ENCODE assay signal across 1 cellular context in the genomic region with DNA sequence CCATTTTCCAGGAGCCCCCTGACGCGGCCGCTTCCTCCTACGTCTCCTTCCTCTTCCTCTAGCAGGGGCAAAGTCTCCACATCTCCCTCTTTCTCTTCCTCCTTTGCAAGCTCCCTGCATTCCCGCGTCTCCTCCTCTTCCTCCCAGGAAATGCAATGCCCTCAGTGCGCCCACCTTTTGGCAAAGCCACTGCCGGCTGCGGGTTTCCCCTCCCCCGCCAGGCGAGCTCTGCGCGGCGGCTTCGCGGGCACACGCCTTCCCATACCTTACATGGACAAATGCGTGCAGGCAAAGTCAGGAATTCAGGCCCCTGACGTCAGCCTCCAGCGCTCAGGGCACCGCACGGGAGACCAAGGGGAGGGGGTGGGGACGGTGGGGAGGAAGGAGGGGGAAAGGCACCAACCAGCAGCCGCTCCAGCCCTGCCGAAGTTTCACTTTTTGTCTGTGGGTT.
TF ChIP-seq lines count a peak whose summit lies in the region.

No MANE protein-coding gene starts in this region.

TF ChIP-seq in HEK293, 187 proteins besides CTCF, POLR2A, EP300 and RAD21 (continued from another document and continues in another):
- TF ChIP-seq ZBTB21 (tag by site-specific recombination; IDR thresholded peaks at IDR 0.05) (peak; percentile 62; the same call in 1 of the 2 replicates), INSM2 (tag by site-specific recombination; IDR thresholded peaks at IDR 0.05) (0 out of 2 replicates have a peak, but pooled peaks have one; percentile 64), ZBTB8A (tag by site-specific recombination; IDR thresholded peaks at IDR 0.05) (peak; percentile 97), ZNF707 (tag by site-specific recombination; IDR thresholded peaks at IDR 0.05) (no peak), ZNF558 (tag by site-specific recombination; IDR thresholded peaks at IDR 0.05) (0 out of 2 replicates have a peak, but pooled peaks have one; percentile 30), PRDM10 (tag by site-specific recombination; IDR thresholded peaks at IDR 0.05) (0 out of 2 replicates have a peak, but pooled peaks have one; percentile 16), ZNF449 (tag by site-specific recombination; IDR thresholded peaks at IDR 0.05) (no peak), ZIC2 (tag by site-specific recombination; IDR thresholded peaks at IDR 0.05) (no peak; the same call in 1 of the 2 replicates), ZNF629 (tag by site-specific recombination; IDR thresholded peaks at IDR 0.05) (peak; percentile 89), KLF9 (tag by site-specific recombination; IDR thresholded peaks at IDR 0.05; ENCODE audit: low read depth) (0 out of 2 replicates have a peak, but pooled peaks have one; percentile 12), ZSCAN23 (tag by site-specific recombination; IDR thresholded peaks at IDR 0.05) (no peak), ZEB2 (tag by site-specific recombination; IDR thresholded peaks at IDR 0.05) (peak; percentile 64), ZNF514 (tag by site-specific recombination; IDR thresholded peaks at IDR 0.05) (no peak), ZNF510 (tag by site-specific recombination; IDR thresholded peaks at IDR 0.05; ENCODE audit: insufficient replicate concordance) (no peak), ZNF768 (tag by site-specific recombination; IDR thresholded peaks at IDR 0.05) (no peak), SP2 (tag by site-specific recombination; IDR thresholded peaks at IDR 0.05) (peak; percentile 74), ZNF747 (tag by site-specific recombination; IDR thresholded peaks at IDR 0.05) (no peak), GLI4 (tag by site-specific recombination; IDR thresholded peaks at IDR 0.05) (0 out of 2 replicates have a peak, but pooled peaks have one; percentile 17), HOXD13 (CRISPR knock-in tag; IDR thresholded peaks at IDR 0.05; ENCODE audit: borderline replicate concordance) (no peak), ZFHX2 (tag by site-specific recombination; conservative IDR thresholded peaks at IDR 0.05) (peak; percentile 76), ZNF610 (tag by site-specific recombination; IDR thresholded peaks at IDR 0.05; ENCODE audit: borderline replicate concordance) (no peak), KLF17 (tag by site-specific recombination; IDR thresholded peaks at IDR 0.05) (peak; percentile 82), YY1 (tag by site-specific recombination; IDR thresholded peaks at IDR 0.05) (no peak), ZNF366 (tag by site-specific recombination; conservative IDR thresholded peaks at IDR 0.05) (peak; percentile 72), SCRT2 (tag by site-specific recombination; IDR thresholded peaks at IDR 0.05) (no peak), ZFP69B (tag by site-specific recombination; IDR thresholded peaks at IDR 0.05) (peak; percentile 55; the same call in 1 of the 2 replicates), ZSCAN5A (tag by site-specific recombination; IDR thresholded peaks at IDR 0.05) (no peak), HOXA7 (CRISPR knock-in tag; IDR thresholded peaks at IDR 0.05; ENCODE audit: borderline replicate concordance) (no peak), ZNF398 (tag by site-specific recombination; IDR thresholded peaks at IDR 0.05) (peak; percentile 45; the same call in 1 of the 2 replicates)
- TF ChIP-seq, protein P1, sequence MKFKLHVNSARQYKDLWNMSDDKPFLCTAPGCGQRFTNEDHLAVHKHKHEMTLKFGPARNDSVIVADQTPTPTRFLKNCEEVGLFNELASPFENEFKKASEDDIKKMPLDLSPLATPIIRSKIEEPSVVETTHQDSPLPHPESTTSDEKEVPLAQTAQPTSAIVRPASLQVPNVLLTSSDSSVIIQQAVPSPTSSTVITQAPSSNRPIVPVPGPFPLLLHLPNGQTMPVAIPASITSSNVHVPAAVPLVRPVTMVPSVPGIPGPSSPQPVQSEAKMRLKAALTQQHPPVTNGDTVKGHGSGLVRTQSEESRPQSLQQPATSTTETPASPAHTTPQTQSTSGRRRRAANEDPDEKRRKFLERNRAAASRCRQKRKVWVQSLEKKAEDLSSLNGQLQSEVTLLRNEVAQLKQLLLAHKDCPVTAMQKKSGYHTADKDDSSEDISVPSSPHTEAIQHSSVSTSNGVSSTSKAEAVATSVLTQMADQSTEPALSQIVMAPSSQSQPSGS (tag by site-specific recombination; IDR thresholded peaks at IDR 0.05; ENCODE audit: low read depth), result peak; percentile 69
- TF ChIP-seq, protein P2, sequence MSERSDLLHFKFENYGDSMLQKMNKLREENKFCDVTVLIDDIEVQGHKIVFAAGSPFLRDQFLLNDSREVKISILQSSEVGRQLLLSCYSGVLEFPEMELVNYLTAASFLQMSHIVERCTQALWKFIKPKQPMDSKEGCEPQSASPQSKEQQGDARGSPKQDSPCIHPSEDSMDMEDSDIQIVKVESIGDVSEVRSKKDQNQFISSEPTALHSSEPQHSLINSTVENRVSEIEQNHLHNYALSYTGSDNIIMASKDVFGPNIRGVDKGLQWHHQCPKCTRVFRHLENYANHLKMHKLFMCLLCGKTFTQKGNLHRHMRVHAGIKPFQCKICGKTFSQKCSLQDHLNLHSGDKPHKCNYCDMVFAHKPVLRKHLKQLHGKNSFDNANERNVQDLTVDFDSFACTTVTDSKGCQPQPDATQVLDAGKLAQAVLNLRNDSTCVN (tag by site-specific recombination; optimal IDR thresholded peaks at IDR 0.05), result peak; percentile 83
- TF ChIP-seq, protein P3, sequence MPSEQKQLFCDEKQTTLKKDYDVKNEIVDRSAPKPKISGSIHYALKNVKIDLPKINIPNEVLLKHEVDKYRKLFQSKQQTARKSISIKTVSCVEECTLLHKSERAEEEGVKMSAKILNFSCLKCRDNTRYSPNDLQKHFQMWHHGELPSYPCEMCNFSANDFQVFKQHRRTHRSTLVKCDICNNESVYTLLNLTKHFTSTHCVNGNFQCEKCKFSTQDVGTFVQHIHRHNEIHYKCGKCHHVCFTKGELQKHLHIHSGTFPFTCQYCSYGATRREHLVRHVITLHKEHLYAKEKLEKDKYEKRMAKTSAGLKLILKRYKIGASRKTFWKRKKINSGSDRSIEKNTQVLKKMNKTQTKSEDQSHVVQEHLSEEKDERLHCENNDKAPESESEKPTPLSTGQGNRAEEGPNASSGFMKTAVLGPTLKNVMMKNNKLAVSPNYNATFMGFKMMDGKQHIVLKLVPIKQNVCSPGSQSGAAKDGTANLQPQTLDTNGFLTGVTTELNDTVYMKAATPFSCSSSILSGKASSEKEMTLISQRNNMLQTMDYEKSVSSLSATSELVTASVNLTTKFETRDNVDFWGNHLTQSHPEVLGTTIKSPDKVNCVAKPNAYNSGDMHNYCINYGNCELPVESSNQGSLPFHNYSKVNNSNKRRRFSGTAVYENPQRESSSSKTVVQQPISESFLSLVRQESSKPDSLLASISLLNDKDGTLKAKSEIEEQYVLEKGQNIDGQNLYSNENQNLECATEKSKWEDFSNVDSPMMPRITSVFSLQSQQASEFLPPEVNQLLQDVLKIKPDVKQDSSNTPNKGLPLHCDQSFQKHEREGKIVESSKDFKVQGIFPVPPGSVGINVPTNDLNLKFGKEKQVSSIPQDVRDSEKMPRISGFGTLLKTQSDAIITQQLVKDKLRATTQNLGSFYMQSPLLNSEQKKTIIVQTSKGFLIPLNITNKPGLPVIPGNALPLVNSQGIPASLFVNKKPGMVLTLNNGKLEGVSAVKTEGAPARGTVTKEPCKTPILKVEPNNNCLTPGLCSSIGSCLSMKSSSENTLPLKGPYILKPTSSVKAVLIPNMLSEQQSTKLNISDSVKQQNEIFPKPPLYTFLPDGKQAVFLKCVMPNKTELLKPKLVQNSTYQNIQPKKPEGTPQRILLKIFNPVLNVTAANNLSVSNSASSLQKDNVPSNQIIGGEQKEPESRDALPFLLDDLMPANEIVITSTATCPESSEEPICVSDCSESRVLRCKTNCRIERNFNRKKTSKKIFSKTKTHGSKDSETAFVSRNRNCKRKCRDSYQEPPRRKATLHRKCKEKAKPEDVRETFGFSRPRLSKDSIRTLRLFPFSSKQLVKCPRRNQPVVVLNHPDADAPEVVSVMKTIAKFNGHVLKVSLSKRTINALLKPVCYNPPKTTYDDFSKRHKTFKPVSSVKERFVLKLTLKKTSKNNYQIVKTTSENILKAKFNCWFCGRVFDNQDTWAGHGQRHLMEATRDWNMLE (tag by site-specific recombination; conservative IDR thresholded peaks at IDR 0.05; ENCODE audit: low read depth), result no peak; the same call in 1 of the 2 replicates
